ENCODE assay signal across 9 cellular contexts in the genomic region with DNA sequence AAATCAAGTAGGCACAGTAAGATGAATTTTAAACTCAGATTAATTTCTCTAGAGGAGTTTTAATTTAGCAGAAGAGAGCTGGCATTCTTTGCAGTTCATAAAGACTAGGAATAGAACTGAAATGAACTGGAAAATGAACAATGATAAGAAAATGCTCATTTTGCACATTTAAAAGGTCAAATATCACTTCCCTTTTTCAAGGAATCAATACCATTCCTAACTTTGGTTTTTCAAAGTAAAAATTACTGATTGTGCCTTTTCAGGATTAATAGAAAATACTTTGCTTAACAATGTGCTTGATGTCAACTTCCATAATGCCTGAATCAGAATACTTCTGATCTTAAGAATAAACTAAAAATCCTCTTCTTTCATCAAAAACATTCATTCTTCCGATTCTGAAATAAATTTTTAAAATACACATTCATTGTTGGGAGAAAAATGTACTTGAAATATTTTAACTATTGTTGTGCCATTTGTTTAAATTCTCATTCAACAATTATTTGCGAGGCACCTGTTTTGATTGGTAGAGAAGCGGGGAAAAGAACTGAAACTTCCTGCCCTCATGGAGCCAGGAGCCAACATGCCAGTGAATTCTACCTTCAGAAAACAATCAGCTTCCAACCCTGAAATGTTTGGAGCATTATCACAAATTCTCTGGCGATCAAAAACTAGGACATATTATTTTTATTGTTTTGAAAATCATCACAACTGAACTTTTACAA. TPM values are rescaled to one million over a fixed set of nuclear protein-coding genes. Genes with fewer than 3 reads are reported as not detected.
DNase-seq lines count a peak whose midpoint lies in the region; ATAC-seq, FAIRE-seq and TF ChIP-seq lines count a peak whose summit lies in the region.
"Had no signal": no experiment of that assay in that cellular context is flagged by ENCODE, and none has a peak within 500 bp of the region (broad histone marks: within the 10 kb centered on the region; RNA-seq: fewer than 3 reads in every experiment).

No MANE protein-coding gene starts in this region.

- no peak overlapping the region for H3K4ac ChIP-seq in H1 (replicated peaks; ENCODE audit: insufficient read length, low read depth, low read length)

- H4K8ac ChIP-seq in H1 (ENCODE audit: extremely low read depth, insufficient read depth, low read length), result no peak overlapping the region

- H3K9me3 ChIP-seq in CD4-positive, alpha-beta T cell (ENCODE audit: control insufficient read depth, low read length), result no peaks in the 10 kb centered on the region
- H3K9me3 ChIP-seq in H1 (ENCODE audit: insufficient read depth in 2 of 2, low read depth in 1 of 2, low read length in 1 of 2), result no peaks in the 10 kb centered on the region
- H3K9me3 ChIP-seq in osteoblast (ENCODE audit: low read depth, low read length), result no peaks in the 10 kb centered on the region

- H3K9me3 Mint-ChIP-seq in CD4-positive, alpha-beta T cell, result no peaks in the 10 kb centered on the region

- DNase-seq in CD4-positive, alpha-beta T cell, result no peak
- DNase-seq in LNCaP clone FGC (ENCODE audit: low read depth), result no peak
- DNase-seq in H1 (ENCODE audit: low read depth in 1 of 2, low spot score in 2 of 2), result no peak
- peak; percentile 41 for DNase-seq in osteoblast (ENCODE audit: insufficient read length, low spot score, missing footprints)
- DNase-seq in hypothalamus (lab: John Stamatoyannopoulos, UW), result no peak
- DNase-seq: NCI-H2227 treated with DMSO at 0.1 percent for 48 hours had no signal

- H3K79me2 ChIP-seq in H1 (ENCODE audit: control insufficient read depth in 1 of 2, insufficient read depth in 2 of 2, low read length in 2 of 2), result peaks cover 42 to 74% of the 10 kb centered on the region in 2 experiments
- peaks cover 66% of the 10 kb centered on the region for H3K79me2 ChIP-seq in osteoblast (ENCODE audit: insufficient read depth, low read length)

- H3K4me3 ChIP-seq in LNCaP clone FGC (ENCODE audit: low read depth, low read length) (peak overlapping the region; percentile 67), H1 (ENCODE audit: extremely low read depth in 1 of 4, insufficient read depth in 2 of 4, low read depth in 3 of 4, low read length in 4 of 4) (peak overlapping the region; percentile 82 to 99 (median 90)), osteoblast (ENCODE audit: insufficient read depth, low read length) (peak overlapping the region; percentile 87)

- no peak for TF ChIP-seq POLR2A in H1 (IDR thresholded peaks at IDR 0.05; ENCODE audit: control extremely low read depth in 1 of 2, low read depth in 2 of 2, low read length in 2 of 2)

- H2AFZ ChIP-seq in H1 (ENCODE audit: low read length), result no peak overlapping the region
- no peak overlapping the region for H2AFZ ChIP-seq in osteoblast (ENCODE audit: low read length)

- H3K27ac Mint-ChIP-seq in CD4-positive, alpha-beta T cell, result no peak overlapping the region

- H3K4me2 ChIP-seq in H1 (ENCODE audit: insufficient read depth in 1 of 2, low read depth in 2 of 2, low read length in 2 of 2), result peak overlapping the region; percentile 67 to 73
- peak overlapping the region; percentile 87 for H3K4me2 ChIP-seq in osteoblast (ENCODE audit: insufficient read depth, low read length)

- H3K27me3 ChIP-seq in CD4-positive, alpha-beta T cell (ENCODE audit: control insufficient read depth, insufficient read depth, low read length), result no peaks in the 10 kb centered on the region
- H3K27me3 ChIP-seq in H1 (replicated peaks in 1 of 4; ENCODE audit: control insufficient read depth in 3 of 4, extremely low read depth in 1 of 4, insufficient read depth in 3 of 4, low read length in 3 of 4) (no peaks in the 10 kb centered on the region), osteoblast (ENCODE audit: insufficient read depth, low read length) (no peaks in the 10 kb centered on the region)

- H3K27ac ChIP-seq in CD4-positive, alpha-beta T cell (ENCODE audit: low read depth, low read length), result no peak overlapping the region
- H3K27ac ChIP-seq in H1 (ENCODE audit: low read depth, low read length), result no peak overlapping the region
- H3K27ac ChIP-seq in osteoblast (ENCODE audit: low read depth, low read length), result no peak overlapping the region

- H3K36me3 ChIP-seq in H1 (ENCODE audit: control insufficient read depth in 2 of 4, insufficient read depth in 4 of 4, low read length in 3 of 4), result peaks cover 0 to 4% (median 0%) of the 10 kb centered on the region in 4 experiments; a peak in 2 of 8 replicates
- H3K36me3 ChIP-seq in osteoblast (ENCODE audit: insufficient read depth, low read length), result peaks cover 3% of the 10 kb centered on the region

- H3K4me3 Mint-ChIP-seq in CD4-positive, alpha-beta T cell, result peak overlapping the region; percentile 97

- no peak overlapping the region for H2BK15ac ChIP-seq in H1 (ENCODE audit: low read length)

- POLR2A ChIA-PET in CD4-positive, alpha-beta T cell (lab: Charles Lee), result no interaction called here
- POLR2A ChIA-PET in H1 (lab: Charles Lee; ENCODE audit: partially characterized antibody), result interaction anchor here (0.6 to 3.1 kb wide), 11 partner anchors 8 to 143 kb away, joined by 3 to 17 read pairs (median 3); no protein-coding TSS in a partner anchor

- no peak overlapping the region for H2BK120ac ChIP-seq in H1 (replicated peaks; ENCODE audit: low read depth, low read length)

- peaks cover 28 to 33% of the 10 kb centered on the region in 2 experiments for H4K20me1 ChIP-seq in H1 (replicated peaks in 1 of 2; ENCODE audit: control insufficient read depth in 1 of 2, insufficient read depth in 2 of 2, low read length in 2 of 2)
- peaks cover 47% of the 10 kb centered on the region for H4K20me1 ChIP-seq in osteoblast (ENCODE audit: insufficient read depth, low read length)

- H2BK20ac ChIP-seq in H1 (ENCODE audit: low read length), result no peak overlapping the region

- 27 to 100% methylated on average over 1 to 4 of the region's 4 CpGs for whole genome bisulfite sequencing in H1 (ENCODE audit: extremely low coverage in 1 of 2, insufficient coverage in 1 of 2, insufficient read length in 1 of 2, insufficient replicate concordance in 2 of 2, low coverage in 1 of 2, low lambda C conversion rate in 2 of 2, missing lambda C conversion rate in 1 of 2), 2 experiments

- H4K5ac ChIP-seq in H1 (ENCODE audit: insufficient read length, low read depth, low read length), result no peak overlapping the region

- no peak overlapping the region for H2BK5ac ChIP-seq in H1 (ENCODE audit: low read depth, low read length)

- H3K36me3 Mint-ChIP-seq in CD4-positive, alpha-beta T cell (ENCODE audit: low read depth), result peaks cover 5% of the 10 kb centered on the region

- no peak for TF ChIP-seq RAD21 in H1 (IDR thresholded peaks at IDR 0.05 in 1 of 2, conservative IDR thresholded peaks at IDR 0.05 in 1 of 2; ENCODE audit: low read depth in 2 of 2, low read length in 2 of 2)

- no peak overlapping the region for H2BK12ac ChIP-seq in H1 (ENCODE audit: low read depth, low read length)

- H3K27me3 Mint-ChIP-seq in CD4-positive, alpha-beta T cell, result no peaks in the 10 kb centered on the region

- no peak overlapping the region for H3K18ac ChIP-seq in H1 (ENCODE audit: extremely low read depth, low read length)

- peaks cover 10% of the 10 kb centered on the region for H3K23me2 ChIP-seq in H1 (ENCODE audit: low read depth, low read length)

- ATAC-seq in CD4-positive, alpha-beta T cell (ENCODE audit: poor library complexity), result no peak
- ATAC-seq in HG03354 (IDR thresholded peaks at IDR 0.05; ENCODE audit: poor library complexity, severe bottlenecking, unreplicated experiment) (no peak), GM18861 (IDR thresholded peaks at IDR 0.05; ENCODE audit: unreplicated experiment) (no peak), GM19397 (IDR thresholded peaks at IDR 0.05; ENCODE audit: unreplicated experiment) (no peak)

- H3K14ac ChIP-seq in H1 (ENCODE audit: insufficient read length), result no peak overlapping the region

- no peak overlapping the region for H4K91ac ChIP-seq in H1 (replicated peaks; ENCODE audit: insufficient read length, low read length)

- no peak for TF ChIP-seq EP300 in H1 (IDR thresholded peaks at IDR 0.05; ENCODE audit: borderline replicate concordance in 1 of 2, low read depth in 2 of 2, low read length in 2 of 2)

- intact Hi-C loops in CD4-positive, alpha-beta T cell (cut with DNase I, micrococcal nuclease), result loop anchor here (2.0 to 10.0 kb wide), 5 partner anchors 15 to 658 kb away; a partner anchor contains a TSS

- no peak for FAIRE-seq in H1 (lab: Jason Lieb, UNC)

- CTCF ChIA-PET in CD4-positive, alpha-beta T cell (lab: Charles Lee), result no interaction called here
- CTCF ChIA-PET in H1 (lab: Charles Lee; ENCODE audit: partially characterized antibody), result no interaction called here

- no peak overlapping the region for H3K23ac ChIP-seq in H1 (ENCODE audit: insufficient read length)

- no peak overlapping the region for H2AK5ac ChIP-seq in H1 (ENCODE audit: low read depth, low read length)

- H3K9ac ChIP-seq in H1 (replicated peaks in 1 of 4; ENCODE audit: extremely low read depth in 1 of 4, low read depth in 3 of 4, low read length in 3 of 4), result no peak overlapping the region

- peaks cover 2% of the 10 kb centered on the region; the same call in 1 of the 2 replicates for H3K79me1 ChIP-seq in H1 (ENCODE audit: low read depth, low read length)

- H3K4me1 ChIP-seq in H1 (replicated peaks in 1 of 4; ENCODE audit: control insufficient read depth in 3 of 4, insufficient read depth in 4 of 4, low read length in 3 of 4) (peaks cover 12 to 17% (median 15%) of the 10 kb centered on the region in 4 experiments), osteoblast (ENCODE audit: insufficient read depth, low read length) (peaks cover 20% of the 10 kb centered on the region)

- H3K56ac ChIP-seq in H1 (replicated peaks; ENCODE audit: insufficient read length, low read depth, low read length), result no peak overlapping the region

- no peak for TF ChIP-seq CTCF in CD4-positive, alpha-beta T cell (IDR thresholded peaks at IDR 0.05)
- no peak for TF ChIP-seq CTCF in LNCaP clone FGC (IDR thresholded peaks at IDR 0.05; ENCODE audit: control insufficient read depth, extremely low read depth, insufficient read depth)
- no peak for TF ChIP-seq CTCF in H1 (IDR thresholded peaks at IDR 0.05; ENCODE audit: control extremely low read depth in 1 of 3, insufficient read depth in 1 of 3, low read depth in 1 of 3, low read length in 3 of 3)
- no peak for TF ChIP-seq CTCF in osteoblast (IDR thresholded peaks at IDR 0.05; ENCODE audit: extremely low read depth, low read depth, low read length)

- H3K4me1 Mint-ChIP-seq in CD4-positive, alpha-beta T cell (ENCODE audit: low read depth), result peaks cover 9% of the 10 kb centered on the region

TF ChIP-seq in H1, 55 proteins besides CTCF, POLR2A, EP300 and RAD21 (continues in another document):
- no peak for TF ChIP-seq SIX5 (IDR thresholded peaks at IDR 0.05; ENCODE audit: low read depth, low read length)

RNA-seq across cellular contexts. Expression of a gene that starts 2.1 kb away (rescaled TPM):
- 10 to 100 TPM; 56.1 to 57.8 TPM for total RNA-seq in CD4-positive, alpha-beta T cell
- 55.1 and 56.8 TPM in 2 replicates for total RNA-seq in H1 (2021; fragmentation: NEBNext Ultra II Directional; extraction: Animal tissue kit (Norgen Biotek cat#: 25700))
- 28.9 and 38.4 TPM in 2 replicates for polyA plus RNA-seq in H1 (2011; rRNA removed)
- polyA plus RNA-seq in H1 (2011; cell fraction: cytosol; rRNA removed), result 24.4 TPM
- 62.9 TPM for polyA plus RNA-seq in H1 (2011; cell fraction: nucleus; rRNA removed)
- polyA plus RNA-seq in H1 (2012, experiment 1 of 2), result 39.5 to 45.9 TPM (median 42.1 TPM) in 4 replicates
- polyA plus RNA-seq in H1 (2012, experiment 2 of 2), result 16.1 TPM
- polyA plus RNA-seq in H1 (2013, experiment 1 of 2), result 42.7 TPM
- 37.1 TPM for polyA plus RNA-seq in H1 (2013, experiment 2 of 2)
- 37.2 and 43.3 TPM in 2 replicates for polyA minus RNA-seq in H1 (2011; rRNA and poly(A)+ RNA removed)
- 25.5 TPM for polyA minus RNA-seq in H1 (2011; cell fraction: cytosol; rRNA and poly(A)+ RNA removed)
- polyA minus RNA-seq in H1 (2011; cell fraction: nucleus; rRNA and poly(A)+ RNA removed), result 126 TPM
- 7.6 and 10.9 TPM in 2 replicates for total RNA-seq in osteoblast
